ENCODE assay signal across 19 cellular contexts in genomic region chr20:19726126-19726525, GRCh38.
A peak's percentile ranks its signal among the peaks of the same experiment; 100 is the strongest.
DNase-seq lines count a peak whose midpoint lies in the region; ATAC-seq and TF ChIP-seq lines count a peak whose summit lies in the region.
"Had no signal": no experiment of that assay in that cellular context is flagged by ENCODE, and none has a peak within 500 bp of the region (broad histone marks: within the 10 kb centered on the region; RNA-seq: fewer than 3 reads in every experiment).

No MANE protein-coding gene starts in this region.

- H3K27me3 Mint-ChIP-seq in stimulated activated naive B cell treated with anti-CD40 and anti-IgM and Interleukin-4, amounts not matched to agents 10 μg/mL and 1 μg/mL and 100 μg/mL, for 72 hours, result no peaks in the 10 kb centered on the region

- peak overlapping the region in 1 of 2 donors; percentile 19 for H3K4me3 Mint-ChIP-seq in stimulated activated naive B cell treated with anti-CD40 and anti-IgM and Interleukin-4, amounts not matched to agents 10 μg/mL and 1 μg/mL and 100 μg/mL, for 72 hours
- H3K4me3 Mint-ChIP-seq: activated naive CD4-positive, alpha-beta T cell treated with anti-CD3 and anti-CD28 coated beads, Interleukin-2, amount 50 U/mL, for 24 hours; CD8-positive, alpha-beta memory T cell had no signal

- H3K4me1 Mint-ChIP-seq in stimulated activated naive B cell treated with anti-CD40 and anti-IgM and Interleukin-4, amounts not matched to agents 10 μg/mL and 1 μg/mL and 100 μg/mL, for 72 hours, result peaks cover 21 to 44% of the 10 kb centered on the region in 2 donors
- H3K4me1 Mint-ChIP-seq: activated naive CD4-positive, alpha-beta T cell treated with anti-CD3 and anti-CD28 coated beads, Interleukin-2, amount 50 U/mL, for 24 hours; CD8-positive, alpha-beta memory T cell had no signal

- no peaks in the 10 kb centered on the region for H3K9me3 ChIP-seq in effector memory CD4-positive, alpha-beta T cell (ENCODE audit: control insufficient read depth, low read length)
- H3K9me3 ChIP-seq: pancreas, suprapubic skin had no signal

- DNase-seq in NOMO-1 treated with DMSO at 0.1 percent for 48 hours (lab: John Stamatoyannopoulos, UW; ENCODE audit: unreplicated experiment) (peak; percentile 64), NOMO-1 treated with dmso at 0.1 percent for 144 hours (lab: John Stamatoyannopoulos, UW; ENCODE audit: unreplicated experiment) (no peak), RWPE1 (ENCODE audit: low spot score) (peak; percentile 60), fibroblast of mammary gland (ENCODE audit: low read depth) (peak; percentile 66), DMS 273 treated with DMSO at 0.1 percent for 48 hours (lab: John Stamatoyannopoulos, UW) (no peak)
- no peak for DNase-seq in stimulated activated naive B cell treated with anti-CD40 and anti-IgM and Interleukin-4, amounts not matched to agents 10 μg/mL and 1 μg/mL and 100 μg/mL, for 72 hours
- DNase-seq in effector memory CD4-positive, alpha-beta T cell, result no peak
- DNase-seq: activated T-cell treated with anti-CD3 and anti-CD28 coated beads for 4 hours; CD8-positive, alpha-beta memory T cell; NCI-H2081; NCI-H82; pancreas; SHP77 treated with DMSO at 0.1 percent for 48 hours; stimulated activated CD4-positive, alpha-beta T cell treated with anti-CD3 and anti-CD28 coated beads, Interleukin-15, amount 100 ng/mL, for 24 hours had no signal

- H3K27me3 ChIP-seq in effector memory CD4-positive, alpha-beta T cell (replicated peaks; ENCODE audit: control insufficient read depth, insufficient read depth, low read length, poor library complexity, severe bottlenecking), result no peaks in the 10 kb centered on the region
- H3K27me3 ChIP-seq: pancreas, suprapubic skin had no signal

- H3K36me3 ChIP-seq in effector memory CD4-positive, alpha-beta T cell (ENCODE audit: control insufficient read depth, insufficient read depth, low read length), result no peaks in the 10 kb centered on the region
- H3K36me3 ChIP-seq: pancreas, suprapubic skin had no signal

- CTCF ChIA-PET in RWPE1 (lab: Yijun Ruan, JAX), result interaction anchor here (0.7 kb wide), 1 partner anchor 1740 kb away, joined by 3 read pairs; no protein-coding TSS in a partner anchor

- TF ChIP-seq CTCF in RWPE1 (conservative IDR thresholded peaks at IDR 0.05; ENCODE audit: low read depth), result no peak
- no peak for TF ChIP-seq CTCF in fibroblast of mammary gland (conservative IDR thresholded peaks at IDR 0.05; ENCODE audit: control insufficient read depth, insufficient read depth, low read depth, low read length)

- peaks cover 0 to 1% of the 10 kb centered on the region in 2 donors for H3K36me3 Mint-ChIP-seq in stimulated activated naive B cell treated with anti-CD40 and anti-IgM and Interleukin-4, amounts not matched to agents 10 μg/mL and 1 μg/mL and 100 μg/mL, for 72 hours
- H3K36me3 Mint-ChIP-seq: activated naive CD4-positive, alpha-beta T cell treated with anti-CD3 and anti-CD28 coated beads, Interleukin-2, amount 50 U/mL, for 24 hours; CD8-positive, alpha-beta memory T cell had no signal

- no peak overlapping the region for H3K27ac ChIP-seq in RWPE1
- H3K27ac ChIP-seq in effector memory CD4-positive, alpha-beta T cell (ENCODE audit: insufficient read depth, low read length, poor library complexity, severe bottlenecking), result no peak overlapping the region
- H3K27ac ChIP-seq: 22Rv1, HL-60, pancreas, suprapubic skin had no signal

- no peak overlapping the region for H3K4me3 ChIP-seq in fibroblast of mammary gland (ENCODE audit: control insufficient read depth, low read depth, low read length)
- H3K4me3 ChIP-seq in effector memory CD4-positive, alpha-beta T cell (ENCODE audit: insufficient read depth, low read depth, low read length, poor library complexity, severe bottlenecking), result no peak overlapping the region
- H3K4me3 ChIP-seq: pancreas, suprapubic skin had no signal

- H3K4me1 ChIP-seq in effector memory CD4-positive, alpha-beta T cell (ENCODE audit: control insufficient read depth, insufficient read depth, low read length, poor library complexity, severe bottlenecking), result no peaks in the 10 kb centered on the region
- H3K4me1 ChIP-seq: pancreas, suprapubic skin had no signal

- peak; percentile 70 to 71 for ATAC-seq in stimulated activated naive B cell treated with anti-CD40 and anti-IgM and Interleukin-4, amounts not matched to agents 10 μg/mL and 1 μg/mL and 100 μg/mL, for 72 hours (replicated peaks)
- ATAC-seq in GM21360 (IDR thresholded peaks at IDR 0.05; ENCODE audit: unreplicated experiment), result no peak
- ATAC-seq: pancreas had no signal

- no peak overlapping the region for H3K27ac Mint-ChIP-seq in stimulated activated naive B cell treated with anti-CD40 and anti-IgM and Interleukin-4, amounts not matched to agents 10 μg/mL and 1 μg/mL and 100 μg/mL, for 72 hours
- H3K27ac Mint-ChIP-seq: activated naive CD4-positive, alpha-beta T cell treated with anti-CD3 and anti-CD28 coated beads, Interleukin-2, amount 50 U/mL, for 24 hours; CD8-positive, alpha-beta memory T cell had no signal

- POLR2A ChIA-PET in RWPE1 (lab: Yijun Ruan, JAX; ENCODE audit: low non-redundant PET), result no interaction called here

- peaks cover 0 to 4% of the 10 kb centered on the region in 2 donors for H3K9me3 Mint-ChIP-seq in stimulated activated naive B cell treated with anti-CD40 and anti-IgM and Interleukin-4, amounts not matched to agents 10 μg/mL and 1 μg/mL and 100 μg/mL, for 72 hours
- H3K9me3 Mint-ChIP-seq: activated naive CD4-positive, alpha-beta T cell treated with anti-CD3 and anti-CD28 coated beads, Interleukin-2, amount 50 U/mL, for 24 hours; CD8-positive, alpha-beta memory T cell had no signal

Comparison
In these comparisons a context has a peak if more than half of its experiments do, and no peak if none do; other contexts are left out.
1. DNase-seq: peak in NOMO-1 treated with DMSO at 0.1 percent for 48 hours (single experiment), RWPE1 (single experiment) and fibroblast of mammary gland (single experiment); none in NOMO-1 treated with dmso at 0.1 percent for 144 hours (single experiment), stimulated activated naive B cell treated with anti-CD40 and anti-IgM and Interleukin-4, amounts not matched to agents 10 μg/mL and 1 μg/mL and 100 μg/mL, for 72 hours (single experiment), DMS 273 treated with DMSO at 0.1 percent for 48 hours (single experiment) and effector memory CD4-positive, alpha-beta T cell (0 of 3).